12 cellular contexts compared by ENCODE assay signal in genomic region chr17:75981019-75981615, GRCh38. TPM values are rescaled to one million over a fixed set of nuclear protein-coding genes. Genes with fewer than 3 reads are reported as not detected.
DNase-seq lines count a peak whose midpoint lies in the region; ATAC-seq and TF ChIP-seq lines count a peak whose summit lies in the region.
"Had no signal": no experiment of that assay in that cellular context is flagged by ENCODE, and none has a peak within 500 bp of the region (broad histone marks: within the 10 kb centered on the region; RNA-seq: fewer than 3 reads in every experiment).

No MANE protein-coding gene starts in this region.

- in situ Hi-C loops in mammary epithelial cell (cut with MboI; ENCODE audit: low sequenced_read_pairs in 2 of 2): no loop called here

- H3K36me3 Mint-ChIP-seq in MCF 10A (ENCODE audit: insufficient read depth, unreplicated experiment) (peaks cover 14% of the 10 kb centered on the region), memory B cell (peaks cover 2% of the 10 kb centered on the region)
- peaks cover 15% of the 10 kb centered on the region for H3K36me3 Mint-ChIP-seq in activated T-helper 2 cell treated with anti-CD3 and anti-CD28 coated beads, Interferon-gamma antibody, Interleukin-2, Interleukin-4, amounts not matched to agents 10 μg/mL and 5 μg/mL and 100 μg/mL, durations not matched to agents 14 hours and 24 hours and 36 hours (ENCODE audit: low read depth)

- dilution Hi-C loops in mammary epithelial cell (cut with HindIII; ENCODE audit: low sequenced_read_pairs): no loop called here

- H3K27ac Mint-ChIP-seq in MCF 10A (ENCODE audit: low read depth, unreplicated experiment) (no peak overlapping the region), memory B cell (peak overlapping the region; percentile 99)
- H3K27ac Mint-ChIP-seq in activated T-helper 2 cell treated with anti-CD3 and anti-CD28 coated beads, Interferon-gamma antibody, Interleukin-2, Interleukin-4, amounts not matched to agents 10 μg/mL and 5 μg/mL and 100 μg/mL, durations not matched to agents 14 hours and 24 hours and 36 hours: peak overlapping the region; percentile 53

- H3K27me3 Mint-ChIP-seq in MCF 10A (ENCODE audit: insufficient read depth, unreplicated experiment) (no peaks in the 10 kb centered on the region), memory B cell (no peaks in the 10 kb centered on the region)
- H3K27me3 Mint-ChIP-seq in activated T-helper 2 cell treated with anti-CD3 and anti-CD28 coated beads, Interferon-gamma antibody, Interleukin-2, Interleukin-4, amounts not matched to agents 10 μg/mL and 5 μg/mL and 100 μg/mL, durations not matched to agents 14 hours and 24 hours and 36 hours (ENCODE audit: low read depth): no peaks in the 10 kb centered on the region

- DNase-seq in MCF 10A (ENCODE audit: unreplicated experiment): no peak
- no peak for DNase-seq in mammary epithelial cell
- no peak for DNase-seq in activated T-helper 2 cell treated with anti-CD3 and anti-CD28 coated beads, Interferon-gamma antibody, Interleukin-2, Interleukin-4, amounts not matched to agents 10 μg/mL and 5 μg/mL and 100 μg/mL, durations not matched to agents 14 hours and 24 hours and 36 hours (ENCODE audit: low spot score)
- DNase-seq in memory B cell (ENCODE audit: low spot score in 2 of 2): no peak
- DNase-seq in upper lobe of left lung: no peak
- no peak for DNase-seq in NCI-H2029 (lab: John Stamatoyannopoulos, UW)
- no peak for DNase-seq in erythroblast (lab: John Stamatoyannopoulos, UW)
- no peak for DNase-seq in colonic mucosa
- DNase-seq: C1 segment of cervical spinal cord, occipital lobe, SW 1271 had no signal

- H3K4me3 Mint-ChIP-seq in MCF 10A (ENCODE audit: unreplicated experiment): peak overlapping the region; percentile 100
- peak overlapping the region; percentile 96 for H3K4me3 Mint-ChIP-seq in activated T-helper 2 cell treated with anti-CD3 and anti-CD28 coated beads, Interferon-gamma antibody, Interleukin-2, Interleukin-4, amounts not matched to agents 10 μg/mL and 5 μg/mL and 100 μg/mL, durations not matched to agents 14 hours and 24 hours and 36 hours (ENCODE audit: low read depth)
- peak overlapping the region; percentile 94 for H3K4me3 Mint-ChIP-seq in memory B cell

- H3K9me3 ChIP-seq in mammary epithelial cell (replicated peaks; ENCODE audit: insufficient read depth, low read length) (no peaks in the 10 kb centered on the region), upper lobe of left lung (no peaks in the 10 kb centered on the region), colonic mucosa (no peaks in the 10 kb centered on the region)

- H3K4me3 ChIP-seq in mammary epithelial cell (replicated peaks in 1 of 3; ENCODE audit: insufficient read depth in 1 of 3, low read depth in 2 of 3, low read length in 3 of 3) (no peak overlapping the region), upper lobe of left lung (no peak overlapping the region), colonic mucosa (no peak overlapping the region)

- intact Hi-C loops in MCF 10A (cut with micrococcal nuclease): no loop called here
- intact Hi-C loops in mammary epithelial cell (cut with micrococcal nuclease): no loop called here
- intact Hi-C loops in activated T-helper 2 cell treated with anti-CD3 and anti-CD28 coated beads, Interferon-gamma antibody, Interleukin-2, Interleukin-4, amounts not matched to agents 10 μg/mL and 5 μg/mL and 100 μg/mL, durations not matched to agents 14 hours and 24 hours and 36 hours (cut with micrococcal nuclease): no loop called here
- intact Hi-C loops in colonic mucosa (cut with DNase I): no loop called here

- H4K20me1 ChIP-seq in mammary epithelial cell (ENCODE audit: insufficient read depth, low read length): no peaks in the 10 kb centered on the region

- POLR2A ChIA-PET in MCF 10A (lab: Yijun Ruan, JAX): interaction anchor here (0.6 to 2.0 kb wide), 7 partner anchors 10 to 521 kb away, joined by 3 to 6 read pairs (median 3); partner anchors contain the start of genes TRIM65 and WBP2

- H3K9me3 Mint-ChIP-seq in MCF 10A (ENCODE audit: unreplicated experiment) (no peaks in the 10 kb centered on the region), memory B cell (no peaks in the 10 kb centered on the region)
- H3K9me3 Mint-ChIP-seq in activated T-helper 2 cell treated with anti-CD3 and anti-CD28 coated beads, Interferon-gamma antibody, Interleukin-2, Interleukin-4, amounts not matched to agents 10 μg/mL and 5 μg/mL and 100 μg/mL, durations not matched to agents 14 hours and 24 hours and 36 hours: no peaks in the 10 kb centered on the region

- H3K79me2 ChIP-seq in mammary epithelial cell (ENCODE audit: insufficient read depth, low read length): peaks cover 43% of the 10 kb centered on the region

- CTCF ChIA-PET in MCF 10A (lab: Yijun Ruan, JAX): interaction anchor here (0.6 to 1.4 kb wide), 5 partner anchors 33 to 314 kb away, joined by 3 to 6 read pairs (median 3); partner anchors contain the start of genes RECQL5 and SAP30BP
- CTCF ChIA-PET in mammary epithelial cell (lab: Charles Lee; ENCODE audit: low non-redundant PET): no interaction called here

- H3K36me3 ChIP-seq in mammary epithelial cell (ENCODE audit: insufficient read depth, low read length) (peaks cover 3% of the 10 kb centered on the region), upper lobe of left lung (no peaks in the 10 kb centered on the region), colonic mucosa (no peaks in the 10 kb centered on the region)

- no TSS peak for BruUV-seq in MCF 10A (replicated peaks; lab: Mats Ljungman, UMichigan)
- BruUV-seq in mammary epithelial cell (replicated peaks; lab: Mats Ljungman, UMichigan): no TSS peak

- H3K4me2 ChIP-seq in mammary epithelial cell (ENCODE audit: insufficient read depth, low read depth, low read length): no peak overlapping the region

- WGBS in mammary epithelial cell (ENCODE audit: low coverage, missing lambda C conversion rate): 97% methylated on average over 7 of the region's 7 CpGs
- 89 to 92% methylated on average over 7 of the region's 7 CpGs for WGBS in upper lobe of left lung, 2 donors

- TF ChIP-seq CTCF in MCF 10A (IDR thresholded peaks at IDR 0.05; ENCODE audit: unreplicated experiment) (no peak), mammary epithelial cell (conservative IDR thresholded peaks at IDR 0.05 in 1 of 2, IDR thresholded peaks at IDR 0.05 in 1 of 2; ENCODE audit: extremely low read depth in 1 of 2, insufficient read depth in 1 of 2, low read depth in 1 of 2, low read length in 2 of 2) (no peak), upper lobe of left lung (IDR thresholded peaks at IDR 0.05) (no peak), colonic mucosa (IDR thresholded peaks at IDR 0.05) (no peak)

- H3K4me1 ChIP-seq in mammary epithelial cell (ENCODE audit: insufficient read depth, low read length) (peaks cover 13% of the 10 kb centered on the region), upper lobe of left lung (peaks cover 46 to 61% (median 60%) of the 10 kb centered on the region in 4 donors), colonic mucosa (peaks cover 11% of the 10 kb centered on the region)

- H2AFZ ChIP-seq in mammary epithelial cell (ENCODE audit: low read depth, low read length): no peak overlapping the region

- peaks cover 11% of the 10 kb centered on the region for H3K4me1 Mint-ChIP-seq in MCF 10A (ENCODE audit: insufficient read depth, unreplicated experiment)
- H3K4me1 Mint-ChIP-seq in activated T-helper 2 cell treated with anti-CD3 and anti-CD28 coated beads, Interferon-gamma antibody, Interleukin-2, Interleukin-4, amounts not matched to agents 10 μg/mL and 5 μg/mL and 100 μg/mL, durations not matched to agents 14 hours and 24 hours and 36 hours (ENCODE audit: low read depth): peaks cover 19% of the 10 kb centered on the region
- peaks cover 7% of the 10 kb centered on the region for H3K4me1 Mint-ChIP-seq in memory B cell

- TF ChIP-seq EP300 in upper lobe of left lung (IDR thresholded peaks at IDR 0.05): no peak

- TF ChIP-seq POLR2A in upper lobe of left lung (IDR thresholded peaks at IDR 0.05): no peak
- TF ChIP-seq POLR2A in erythroblast (IDR thresholded peaks at IDR 0.05; ENCODE audit: low read length): no peak

- no peak overlapping the region for H3K27ac ChIP-seq in mammary epithelial cell (ENCODE audit: insufficient read depth, low read depth, low read length)
- peak overlapping the region; percentile 45 to 98 (median 70) for H3K27ac ChIP-seq in upper lobe of left lung
- no peak overlapping the region for H3K27ac ChIP-seq in colonic mucosa

- H3K9ac ChIP-seq in mammary epithelial cell (ENCODE audit: insufficient read depth, low read length) (no peak overlapping the region), colonic mucosa (ENCODE audit: low read depth in 2 of 2, low read length in 2 of 2) (no peak overlapping the region)

- H3K27me3 ChIP-seq in mammary epithelial cell (ENCODE audit: insufficient read depth, low read length) (no peaks in the 10 kb centered on the region), upper lobe of left lung (no peaks in the 10 kb centered on the region), colonic mucosa (no peaks in the 10 kb centered on the region)

- ATAC-seq in memory B cell (ENCODE audit: low read depth) (no peak), upper lobe of left lung (ENCODE audit: low FRiP score in 2 of 2) (no peak)

RNA-seq across cellular contexts. Expression of gene TEN1, which starts 2.1 kb away (rescaled TPM):
- 13.0 and 15.4 TPM in 2 replicates for total RNA-seq in MCF 10A (2022)
- total RNA-seq in mammary epithelial cell: 10 to 100 TPM; 17.5 to 18.3 TPM
- polyA plus RNA-seq in mammary epithelial cell: 20.9 TPM
- polyA minus RNA-seq in mammary epithelial cell: 30.0 TPM
- total RNA-seq in activated T-helper 2 cell treated with anti-CD3 and anti-CD28 coated beads, Interferon-gamma antibody, Interleukin-2, Interleukin-4, amounts not matched to agents 10 μg/mL and 5 μg/mL and 100 μg/mL, durations not matched to agents 14 hours and 24 hours and 36 hours: 11.4 and 13.4 TPM in 2 replicates
- total RNA-seq in upper lobe of left lung: 10 to 100 TPM in 5 of 6 donors, not detected in 1; 13.6 to 29.3 (median 17.0) TPM
- 10 to 100 TPM; 15.9 to 18.6 TPM for total RNA-seq in colonic mucosa

RNA-seq across cellular contexts. Expression of gene ACOX1, which starts 2.2 kb away (rescaled TPM):
- total RNA-seq in MCF 10A (2022): 23.4 and 26.0 TPM in 2 replicates
- 10 to 100 TPM; 37.7 to 88.0 TPM for total RNA-seq in mammary epithelial cell
- 28.3 TPM for polyA plus RNA-seq in mammary epithelial cell
- polyA minus RNA-seq in mammary epithelial cell: 166 TPM
- total RNA-seq in activated T-helper 2 cell treated with anti-CD3 and anti-CD28 coated beads, Interferon-gamma antibody, Interleukin-2, Interleukin-4, amounts not matched to agents 10 μg/mL and 5 μg/mL and 100 μg/mL, durations not matched to agents 14 hours and 24 hours and 36 hours: 29.4 and 30.6 TPM in 2 replicates
- total RNA-seq in upper lobe of left lung: 10 to 100 TPM; 33.2 to 84.2 (median 57.4) TPM
- total RNA-seq in colonic mucosa: 100 to 1,000 TPM; 110 to 136 TPM

RNA-seq across cellular contexts. Expression of gene CDK3, which starts 19.5 kb away (rescaled TPM):
- total RNA-seq in MCF 10A (2022) (5.3 and 5.7 TPM in 2 replicates), mammary epithelial cell (1 to 10 TPM; 1.0 to 3.8 TPM), upper lobe of left lung (10 to 100 TPM in 1 of 6 donors, 1 to 10 TPM in 5; 3.0 to 15.7 (median 7.0) TPM), colonic mucosa (1 to 10 TPM; 5.3 to 8.2 TPM)
- 2.7 TPM for polyA plus RNA-seq in mammary epithelial cell
- polyA minus RNA-seq in mammary epithelial cell: not detected
- total RNA-seq in activated T-helper 2 cell treated with anti-CD3 and anti-CD28 coated beads, Interferon-gamma antibody, Interleukin-2, Interleukin-4, amounts not matched to agents 10 μg/mL and 5 μg/mL and 100 μg/mL, durations not matched to agents 14 hours and 24 hours and 36 hours: 6.9 and 7.4 TPM in 2 replicates

RNA-seq across cellular contexts. Expression of gene FBF1, which starts 40.3 kb away (rescaled TPM):
- 14.0 and 18.8 TPM in 2 replicates for total RNA-seq in MCF 10A (2022)
- 10 to 100 TPM; 12.0 to 13.5 TPM for total RNA-seq in mammary epithelial cell
- 4.8 TPM for polyA plus RNA-seq in mammary epithelial cell
- 1.6 TPM for polyA minus RNA-seq in mammary epithelial cell
- 15.0 and 17.6 TPM in 2 replicates for total RNA-seq in activated T-helper 2 cell treated with anti-CD3 and anti-CD28 coated beads, Interferon-gamma antibody, Interleukin-2, Interleukin-4, amounts not matched to agents 10 μg/mL and 5 μg/mL and 100 μg/mL, durations not matched to agents 14 hours and 24 hours and 36 hours
- total RNA-seq in upper lobe of left lung: 10 to 100 TPM in 4 of 6 donors, 1 to 10 TPM in 2; 9.3 to 66.0 (median 14.3) TPM
- 10 to 100 TPM in 1 of 2 donors, 1 to 10 TPM in 1; 3.2 to 21.5 TPM for total RNA-seq in colonic mucosa

RNA-seq across cellular contexts. Expression of gene EVPL, which starts 46.0 kb away (rescaled TPM):
- 7.7 and 8.1 TPM in 2 replicates for total RNA-seq in MCF 10A (2022)
- total RNA-seq in mammary epithelial cell: 1 to 10 TPM; 1.0 to 6.2 TPM
- 0.46 TPM for polyA plus RNA-seq in mammary epithelial cell
- polyA minus RNA-seq in mammary epithelial cell: 0.57 TPM
- 0.02 TPM in 1 of 2 replicates, not detected in the other for total RNA-seq in activated T-helper 2 cell treated with anti-CD3 and anti-CD28 coated beads, Interferon-gamma antibody, Interleukin-2, Interleukin-4, amounts not matched to agents 10 μg/mL and 5 μg/mL and 100 μg/mL, durations not matched to agents 14 hours and 24 hours and 36 hours
- 100 to 1,000 TPM in 1 of 6 donors, 10 to 100 TPM in 5; 47.5 to 142 (median 63.4) TPM for total RNA-seq in upper lobe of left lung
- total RNA-seq in colonic mucosa: 10 to 100 TPM; 18.8 to 31.1 TPM
- total RNA-seq: LHCN-M2, occipital lobe had no signal

Comparison
In these comparisons a context has a peak if more than half of its experiments do, and no peak if none do; other contexts are left out.
1. H3K27ac ChIP-seq: peak in upper lobe of left lung (4 of 4); none in mammary epithelial cell (single experiment) and colonic mucosa (single experiment).
2. Peak in every context shown above with its lines, with median percentiles within 50 percentile points of each other: H3K4me3 Mint-ChIP-seq.